30 cellular contexts compared by ENCODE assay signal in the genomic region with DNA sequence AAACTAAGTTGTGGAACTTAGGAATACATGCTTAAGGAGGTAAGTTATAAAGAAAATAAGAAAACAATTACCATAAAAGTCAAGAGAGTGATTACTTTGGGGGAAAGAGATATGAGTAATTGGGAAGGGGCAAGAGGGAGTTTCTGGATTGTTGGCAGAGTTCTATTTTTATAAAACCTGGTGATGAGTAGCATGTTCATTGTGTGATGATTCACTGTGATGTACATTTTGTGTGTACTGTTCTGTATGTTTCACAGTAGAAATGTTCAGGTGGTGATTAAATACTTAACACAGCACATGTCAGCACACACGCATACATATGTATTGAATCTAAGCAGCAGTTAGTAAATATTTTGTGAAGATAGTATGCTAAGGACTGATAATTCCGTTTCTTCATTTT. TPM values are rescaled to one million over a fixed set of nuclear protein-coding genes. Genes with fewer than 3 reads are reported as not detected.
DNase-seq lines count a peak whose midpoint lies in the region; ATAC-seq, FAIRE-seq and TF ChIP-seq lines count a peak whose summit lies in the region.
"Had no signal": no experiment of that assay in that cellular context is flagged by ENCODE, and none has a peak within 500 bp of the region (broad histone marks: within the 10 kb centered on the region; RNA-seq: fewer than 3 reads in every experiment).

No MANE protein-coding gene starts in this region.

- H3K4me3 ChIP-seq in fibroblast of mammary gland (ENCODE audit: control insufficient read depth, low read depth, low read length) (no peak overlapping the region), coronary artery (no peak overlapping the region)
- H3K4me3 ChIP-seq: BLaER1, K562, SJCRH30 had no signal

- DNase-seq in GM18507 (ENCODE audit: extremely low spot score, insufficient read length, low read depth) (no peak), HFFc6 (no peak), WTC11 (ENCODE audit: low spot score) (no peak), fibroblast of mammary gland (ENCODE audit: low read depth) (peak; percentile 19), coronary artery (ENCODE audit: low spot score) (no peak), dermis blood vessel endothelial cell (no peak)
- DNase-seq: CD4-positive, CD25-positive, alpha-beta regulatory T cell; DMS153; GOT3; Kasumi-1; MV-4-11; NCI-H1105; NCI-H146; NCI-H1930; NCI-H2107; NCI-H524; NCI-H774; SJCRH30 had no signal

- peaks cover 2% of the 10 kb centered on the region; the same call in 1 of the 2 replicates for H3K27me3 Mint-ChIP-seq in HFFc6 (ENCODE audit: insufficient read depth)
- H3K27me3 Mint-ChIP-seq in WTC11 (ENCODE audit: low read depth): no peaks in the 10 kb centered on the region
- H3K27me3 Mint-ChIP-seq: CD4-positive, CD25-positive, alpha-beta regulatory T cell had no signal

- POLR2A ChIA-PET in WTC11 (lab: Charles Lee): no interaction called here

- H3K27ac Mint-ChIP-seq in HFFc6: peak overlapping the region; percentile 2; the same call in 1 of the 2 replicates
- peak overlapping the region; percentile 43; the same call in 1 of the 2 replicates for H3K27ac Mint-ChIP-seq in WTC11
- H3K27ac Mint-ChIP-seq: CD4-positive, CD25-positive, alpha-beta regulatory T cell had no signal

- CTCF ChIA-PET in WTC11 (lab: Charles Lee): no interaction called here

- TF ChIP-seq CTCF in HFFc6 (IDR thresholded peaks at IDR 0.05): no peak
- no peak for TF ChIP-seq CTCF in WTC11 (IDR thresholded peaks at IDR 0.05)
- TF ChIP-seq CTCF in fibroblast of mammary gland (conservative IDR thresholded peaks at IDR 0.05; ENCODE audit: control insufficient read depth, insufficient read depth, low read depth, low read length): no peak
- TF ChIP-seq CTCF in coronary artery (IDR thresholded peaks at IDR 0.05): no peak

- H3K4me1 Mint-ChIP-seq in HFFc6 (ENCODE audit: low read depth): peaks cover 46% of the 10 kb centered on the region
- H3K4me1 Mint-ChIP-seq in WTC11: peaks cover 47% of the 10 kb centered on the region

- FAIRE-seq in GM18507 (lab: Jason Lieb, UNC): peak; percentile 15
- FAIRE-seq: A204.1, HepG2, K562 had no signal

- no peak overlapping the region for H3K27ac ChIP-seq in coronary artery
- H3K27ac ChIP-seq: SJCRH30 had no signal

- no peak for ATAC-seq in WTC11
- ATAC-seq in HG02870 (IDR thresholded peaks at IDR 0.05; ENCODE audit: unreplicated experiment): no peak
- no peak for ATAC-seq in GM21825 (IDR thresholded peaks at IDR 0.05; ENCODE audit: unreplicated experiment)
- ATAC-seq: HCT116, HepG2, K562, Right ventricle myocardium inferior, SK-N-SH treated with all-trans-retinoic acid at 6 μM for 48 hours had no signal

- H3K36me3 Mint-ChIP-seq in HFFc6 (ENCODE audit: low read depth) (peaks cover 60% of the 10 kb centered on the region), WTC11 (peaks cover 65% of the 10 kb centered on the region)

- no peaks in the 10 kb centered on the region for H3K9me3 Mint-ChIP-seq in HFFc6
- peaks cover 44% of the 10 kb centered on the region for H3K9me3 Mint-ChIP-seq in WTC11

- H3K4me3 Mint-ChIP-seq in HFFc6 (no peak overlapping the region), WTC11 (no peak overlapping the region)
- H3K4me3 Mint-ChIP-seq: CD4-positive, CD25-positive, alpha-beta regulatory T cell had no signal

TF ChIP-seq in WTC11, 78 proteins besides CTCF, POLR2A, EP300 and RAD21 (continues in another document):
- no peak for TF ChIP-seq ZNF138 (CRISPR knock-in tag; conservative IDR thresholded peaks at IDR 0.05)
- no peak for TF ChIP-seq TCF7 (CRISPR knock-in tag; IDR thresholded peaks at IDR 0.05; ENCODE audit: low read depth)
- no peak for TF ChIP-seq NFE2L1 (CRISPR knock-in tag; IDR thresholded peaks at IDR 0.05)
- TF ChIP-seq, protein P1, sequence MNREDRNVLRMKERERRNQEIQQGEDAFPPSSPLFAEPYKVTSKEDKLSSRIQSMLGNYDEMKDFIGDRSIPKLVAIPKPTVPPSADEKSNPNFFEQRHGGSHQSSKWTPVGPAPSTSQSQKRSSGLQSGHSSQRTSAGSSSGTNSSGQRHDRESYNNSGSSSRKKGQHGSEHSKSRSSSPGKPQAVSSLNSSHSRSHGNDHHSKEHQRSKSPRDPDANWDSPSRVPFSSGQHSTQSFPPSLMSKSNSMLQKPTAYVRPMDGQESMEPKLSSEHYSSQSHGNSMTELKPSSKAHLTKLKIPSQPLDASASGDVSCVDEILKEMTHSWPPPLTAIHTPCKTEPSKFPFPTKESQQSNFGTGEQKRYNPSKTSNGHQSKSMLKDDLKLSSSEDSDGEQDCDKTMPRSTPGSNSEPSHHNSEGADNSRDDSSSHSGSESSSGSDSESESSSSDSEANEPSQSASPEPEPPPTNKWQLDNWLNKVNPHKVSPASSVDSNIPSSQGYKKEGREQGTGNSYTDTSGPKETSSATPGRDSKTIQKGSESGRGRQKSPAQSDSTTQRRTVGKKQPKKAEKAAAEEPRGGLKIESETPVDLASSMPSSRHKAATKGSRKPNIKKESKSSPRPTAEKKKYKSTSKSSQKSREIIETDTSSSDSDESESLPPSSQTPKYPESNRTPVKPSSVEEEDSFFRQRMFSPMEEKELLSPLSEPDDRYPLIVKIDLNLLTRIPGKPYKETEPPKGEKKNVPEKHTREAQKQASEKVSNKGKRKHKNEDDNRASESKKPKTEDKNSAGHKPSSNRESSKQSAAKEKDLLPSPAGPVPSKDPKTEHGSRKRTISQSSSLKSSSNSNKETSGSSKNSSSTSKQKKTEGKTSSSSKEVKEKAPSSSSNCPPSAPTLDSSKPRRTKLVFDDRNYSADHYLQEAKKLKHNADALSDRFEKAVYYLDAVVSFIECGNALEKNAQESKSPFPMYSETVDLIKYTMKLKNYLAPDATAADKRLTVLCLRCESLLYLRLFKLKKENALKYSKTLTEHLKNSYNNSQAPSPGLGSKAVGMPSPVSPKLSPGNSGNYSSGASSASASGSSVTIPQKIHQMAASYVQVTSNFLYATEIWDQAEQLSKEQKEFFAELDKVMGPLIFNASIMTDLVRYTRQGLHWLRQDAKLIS (CRISPR knock-in tag; IDR thresholded peaks at IDR 0.05; ENCODE audit: borderline replicate concordance): no peak
- TF ChIP-seq SOX15 (CRISPR knock-in tag; IDR thresholded peaks at IDR 0.05): no peak
- TF ChIP-seq, protein P2, sequence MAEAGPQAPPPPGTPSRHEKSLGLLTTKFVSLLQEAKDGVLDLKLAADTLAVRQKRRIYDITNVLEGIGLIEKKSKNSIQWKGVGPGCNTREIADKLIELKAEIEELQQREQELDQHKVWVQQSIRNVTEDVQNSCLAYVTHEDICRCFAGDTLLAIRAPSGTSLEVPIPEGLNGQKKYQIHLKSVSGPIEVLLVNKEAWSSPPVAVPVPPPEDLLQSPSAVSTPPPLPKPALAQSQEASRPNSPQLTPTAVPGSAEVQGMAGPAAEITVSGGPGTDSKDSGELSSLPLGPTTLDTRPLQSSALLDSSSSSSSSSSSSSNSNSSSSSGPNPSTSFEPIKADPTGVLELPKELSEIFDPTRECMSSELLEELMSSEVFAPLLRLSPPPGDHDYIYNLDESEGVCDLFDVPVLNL (CRISPR knock-in tag; IDR thresholded peaks at IDR 0.05; ENCODE audit: borderline replicate concordance, low read depth): no peak
- TF ChIP-seq, protein P3, sequence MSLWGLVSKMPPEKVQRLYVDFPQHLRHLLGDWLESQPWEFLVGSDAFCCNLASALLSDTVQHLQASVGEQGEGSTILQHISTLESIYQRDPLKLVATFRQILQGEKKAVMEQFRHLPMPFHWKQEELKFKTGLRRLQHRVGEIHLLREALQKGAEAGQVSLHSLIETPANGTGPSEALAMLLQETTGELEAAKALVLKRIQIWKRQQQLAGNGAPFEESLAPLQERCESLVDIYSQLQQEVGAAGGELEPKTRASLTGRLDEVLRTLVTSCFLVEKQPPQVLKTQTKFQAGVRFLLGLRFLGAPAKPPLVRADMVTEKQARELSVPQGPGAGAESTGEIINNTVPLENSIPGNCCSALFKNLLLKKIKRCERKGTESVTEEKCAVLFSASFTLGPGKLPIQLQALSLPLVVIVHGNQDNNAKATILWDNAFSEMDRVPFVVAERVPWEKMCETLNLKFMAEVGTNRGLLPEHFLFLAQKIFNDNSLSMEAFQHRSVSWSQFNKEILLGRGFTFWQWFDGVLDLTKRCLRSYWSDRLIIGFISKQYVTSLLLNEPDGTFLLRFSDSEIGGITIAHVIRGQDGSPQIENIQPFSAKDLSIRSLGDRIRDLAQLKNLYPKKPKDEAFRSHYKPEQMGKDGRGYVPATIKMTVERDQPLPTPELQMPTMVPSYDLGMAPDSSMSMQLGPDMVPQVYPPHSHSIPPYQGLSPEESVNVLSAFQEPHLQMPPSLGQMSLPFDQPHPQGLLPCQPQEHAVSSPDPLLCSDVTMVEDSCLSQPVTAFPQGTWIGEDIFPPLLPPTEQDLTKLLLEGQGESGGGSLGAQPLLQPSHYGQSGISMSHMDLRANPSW (CRISPR knock-in tag; conservative IDR thresholded peaks at IDR 0.05; ENCODE audit: low read depth): no peak
- TF ChIP-seq GTF2I (CRISPR knock-in tag; conservative IDR thresholded peaks at IDR 0.05): no peak
- TF ChIP-seq, protein P4, sequence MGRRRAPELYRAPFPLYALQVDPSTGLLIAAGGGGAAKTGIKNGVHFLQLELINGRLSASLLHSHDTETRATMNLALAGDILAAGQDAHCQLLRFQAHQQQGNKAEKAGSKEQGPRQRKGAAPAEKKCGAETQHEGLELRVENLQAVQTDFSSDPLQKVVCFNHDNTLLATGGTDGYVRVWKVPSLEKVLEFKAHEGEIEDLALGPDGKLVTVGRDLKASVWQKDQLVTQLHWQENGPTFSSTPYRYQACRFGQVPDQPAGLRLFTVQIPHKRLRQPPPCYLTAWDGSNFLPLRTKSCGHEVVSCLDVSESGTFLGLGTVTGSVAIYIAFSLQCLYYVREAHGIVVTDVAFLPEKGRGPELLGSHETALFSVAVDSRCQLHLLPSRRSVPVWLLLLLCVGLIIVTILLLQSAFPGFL (CRISPR knock-in tag; IDR thresholded peaks at IDR 0.05; ENCODE audit: borderline replicate concordance): no peak

RNA-seq across cellular contexts. Expression of a gene that starts 9.7 kb away (rescaled TPM):
- not detected for total RNA-seq in HFFc6 (2021; fragmentation: NEBNext Ultra II Directional; extraction: Animal tissue kit (Norgen Biotek cat#: 25700))
- total RNA-seq in WTC11 (2021) (not detected in 3 replicates), dermis blood vessel endothelial cell (0.34 TPM in 1 of 2 replicates, not detected in the other)
- total RNA-seq: CD4-positive, CD25-positive, alpha-beta regulatory T cell; HepG2; HT-29; K562; M059J; Right ventricle myocardium inferior; RPMI7951 had no signal
